Comparison of ENCODE assay signal across 10 cellular contexts in the genomic region with DNA sequence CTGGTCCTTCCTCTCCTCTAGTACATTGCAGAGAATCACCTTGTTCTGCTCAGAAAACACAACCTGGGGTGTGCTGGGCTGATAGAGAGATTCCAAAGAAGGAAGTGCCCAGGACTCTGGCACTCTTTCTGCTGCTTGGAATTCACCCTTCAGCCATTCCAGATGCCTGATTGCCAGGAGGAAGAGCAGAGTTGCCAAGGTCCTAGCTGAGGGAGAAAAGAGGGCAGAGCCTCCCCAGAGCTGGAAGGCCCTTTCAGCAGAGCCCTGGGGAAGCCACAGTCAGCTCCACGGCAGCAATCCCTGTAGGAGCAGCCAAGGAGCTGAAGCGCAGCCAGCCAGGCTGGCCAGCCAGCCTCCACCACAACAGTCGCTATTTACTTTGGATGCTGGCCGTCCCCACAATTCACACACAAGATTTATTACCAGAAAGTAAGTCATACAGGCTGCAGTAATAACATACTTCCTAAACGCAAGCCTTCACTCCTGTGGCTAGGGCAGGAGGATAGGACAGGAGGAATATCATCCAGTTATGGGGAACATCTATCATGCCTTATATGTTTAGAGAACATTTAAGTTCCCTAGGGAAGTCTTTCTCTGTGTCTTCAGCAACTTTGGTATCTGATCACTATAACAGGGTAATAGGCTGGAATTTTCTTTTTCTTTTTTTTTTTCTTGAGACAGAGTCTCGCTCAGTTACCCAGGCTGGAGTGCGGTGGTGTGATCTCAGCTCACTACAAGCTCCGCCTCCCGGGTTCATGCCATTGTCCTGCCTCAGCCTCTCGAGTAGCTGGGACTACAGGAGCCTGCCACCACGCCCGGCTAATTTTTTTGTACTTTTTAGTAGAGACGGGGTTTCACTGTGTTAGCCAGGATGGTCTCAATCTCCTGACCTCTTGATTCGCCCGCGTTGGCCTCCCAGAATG. TPM values are rescaled to one million over a fixed set of nuclear protein-coding genes. Genes with fewer than 3 reads are reported as not detected.
DNase-seq lines count a peak whose midpoint lies in the region; ATAC-seq and TF ChIP-seq lines count a peak whose summit lies in the region.
"Had no signal": no experiment of that assay in that cellular context is flagged by ENCODE, and none has a peak within 500 bp of the region (broad histone marks: within the 10 kb centered on the region; RNA-seq: fewer than 3 reads in every experiment).

No MANE protein-coding gene starts in this region.

- no peak overlapping the region for H3K27ac Mint-ChIP-seq in CD8-positive, alpha-beta T cell
- H3K27ac Mint-ChIP-seq in H9: no peak overlapping the region; a peak in 1 of 7 replicates
- H3K27ac Mint-ChIP-seq: IgD-negative memory B cell had no signal

- H2BK5ac ChIP-seq in IMR-90 (ENCODE audit: low read depth, low read length, poor library complexity, severe bottlenecking) (peak overlapping the region; percentile 57), H9 (ENCODE audit: insufficient read length, low read length) (no peak overlapping the region)

- H2BK120ac ChIP-seq in IMR-90 (ENCODE audit: low read depth, low read length) (peak overlapping the region; percentile 81), H9 (ENCODE audit: low read depth, low read length, poor library complexity, severe bottlenecking) (no peak overlapping the region)

- TF ChIP-seq CTCF in IMR-90 (conservative IDR thresholded peaks at IDR 0.05; ENCODE audit: low read depth, low read length) (no peak), H9 (conservative IDR thresholded peaks at IDR 0.05) (no peak)
- no peak for TF ChIP-seq CTCF in CD8-positive, alpha-beta T cell (IDR thresholded peaks at IDR 0.05)

- H4K8ac ChIP-seq in IMR-90 (ENCODE audit: low read depth in 2 of 2, low read length in 2 of 2): peak overlapping the region; percentile 75 to 78
- H4K8ac ChIP-seq in H9 (replicated peaks; ENCODE audit: insufficient read length, low read depth, low read length): no peak overlapping the region

- H3K18ac ChIP-seq in IMR-90 (ENCODE audit: low read depth, low read length) (peak overlapping the region; percentile 65), H9 (ENCODE audit: insufficient read length, low read depth, low read length) (no peak overlapping the region)

- TF ChIP-seq RAD21 in IMR-90 (IDR thresholded peaks at IDR 0.05; ENCODE audit: low read length): peak; percentile 48

- H3K14ac ChIP-seq in IMR-90 (replicated peaks; ENCODE audit: low read depth, low read length) (peak overlapping the region; percentile 69), H9 (ENCODE audit: insufficient read depth, low read length) (no peak overlapping the region)

- WGBS in IMR-90 (ENCODE audit: extremely low coverage in 2 of 2, insufficient read length in 1 of 2), 2 experiments: no CpG with 5 or more reads among the region's 16 CpGs
- no CpG with 5 or more reads among the region's 16 CpGs for WGBS in H9 (ENCODE audit: extremely low coverage, insufficient read length, low lambda C conversion rate)

- H3K79me2 ChIP-seq in H9 (ENCODE audit: insufficient read depth, low read length): no peaks in the 10 kb centered on the region

- no peak overlapping the region for H3K4me3 Mint-ChIP-seq in CD8-positive, alpha-beta T cell
- H3K4me3 Mint-ChIP-seq in H9: no peak overlapping the region
- H3K4me3 Mint-ChIP-seq: IgD-negative memory B cell had no signal

- TF ChIP-seq POLR2A in IMR-90 (IDR thresholded peaks at IDR 0.05; ENCODE audit: low read depth, low read length): no peak

- peak overlapping the region; percentile 20; the same call in 1 of the 2 replicates for H2AK5ac ChIP-seq in IMR-90 (ENCODE audit: low read depth, low read length)
- H2AK5ac ChIP-seq in H9 (ENCODE audit: insufficient read length, low read length): no peak overlapping the region

- H3K23ac ChIP-seq in IMR-90 (ENCODE audit: low read depth, low read length): peak overlapping the region; percentile 39; the same call in 1 of the 2 replicates
- H3K23ac ChIP-seq in H9 (ENCODE audit: insufficient read length, low read depth, low read length): no peak overlapping the region

- H3K9me3 Mint-ChIP-seq in CD8-positive, alpha-beta T cell: no peaks in the 10 kb centered on the region
- no peaks in the 10 kb centered on the region; a peak in 1 of 5 replicates for H3K9me3 Mint-ChIP-seq in H9

- H2AFZ ChIP-seq in IMR-90 (replicated peaks; ENCODE audit: low read length, poor library complexity): peak overlapping the region; percentile 60
- no peak overlapping the region for H2AFZ ChIP-seq in H9 (ENCODE audit: low read length)

- no peak overlapping the region for H3K4me3 ChIP-seq in IMR-90 (ENCODE audit: insufficient read depth, low read depth, low read length)
- no peak overlapping the region for H3K4me3 ChIP-seq in CD8-positive, alpha-beta T cell (ENCODE audit: low read depth, low read length)

- H3K4me1 Mint-ChIP-seq in CD8-positive, alpha-beta T cell (ENCODE audit: low read depth): no peaks in the 10 kb centered on the region
- peaks cover 0 to 9% of the 10 kb centered on the region in 2 experiments; a peak in 2 of 4 replicates for H3K4me1 Mint-ChIP-seq in H9
- H3K4me1 Mint-ChIP-seq: IgD-negative memory B cell had no signal

- no peaks in the 10 kb centered on the region for H3K36me3 ChIP-seq in IMR-90 (ENCODE audit: control insufficient read depth, insufficient read depth, low read length)
- no peaks in the 10 kb centered on the region for H3K36me3 ChIP-seq in CD8-positive, alpha-beta T cell (ENCODE audit: insufficient read depth, low read length)

- H3K9me1 ChIP-seq in IMR-90 (ENCODE audit: insufficient read depth, low read length): peaks cover 6% of the 10 kb centered on the region; the same call in 1 of the 2 replicates

- intact Hi-C loops in IMR-90 (cut with micrococcal nuclease): no loop called here
- intact Hi-C loops in CD8-positive, alpha-beta T cell (cut with DNase I, micrococcal nuclease): no loop called here

- peak overlapping the region; percentile 78 for H3K4ac ChIP-seq in IMR-90 (ENCODE audit: low read depth, low read length)
- H3K4ac ChIP-seq in H9 (ENCODE audit: low read depth, low read length): no peak overlapping the region; the same call in 1 of the 2 replicates

- peak overlapping the region; percentile 73 for H3K27ac ChIP-seq in IMR-90 (ENCODE audit: insufficient read depth, low read length)
- no peak overlapping the region for H3K27ac ChIP-seq in caudate nucleus (ENCODE audit: low read depth, low read length)
- no peak overlapping the region for H3K27ac ChIP-seq in substantia nigra (ENCODE audit: low read depth, low read length, poor library complexity, severe bottlenecking)
- H3K27ac ChIP-seq in CD8-positive, alpha-beta T cell (ENCODE audit: low read depth, low read length): no peak overlapping the region
- no peak overlapping the region for H3K27ac ChIP-seq in H9 (ENCODE audit: insufficient read length, low read depth, low read length)

- H3K4me2 ChIP-seq in IMR-90 (ENCODE audit: low read depth, low read length) (peak overlapping the region; percentile 19), H9 (ENCODE audit: insufficient read depth, insufficient read length, low read length) (no peak overlapping the region)

- POLR2A ChIA-PET in IMR-90 (lab: Charles Lee; ENCODE audit: unreplicated experiment): interaction anchor here (1.4 kb wide), 1 partner anchor 27 kb away, joined by 3 read pairs; no protein-coding TSS in a partner anchor
- POLR2A ChIA-PET in CD8-positive, alpha-beta T cell (lab: Charles Lee): no interaction called here

- H3K79me1 ChIP-seq in IMR-90 (ENCODE audit: low read depth in 1 of 2, low read length in 2 of 2): no peaks in the 10 kb centered on the region
- no peaks in the 10 kb centered on the region for H3K79me1 ChIP-seq in H9 (ENCODE audit: insufficient read depth, low read depth, low read length, poor library complexity, severe bottlenecking)

- no peaks in the 10 kb centered on the region for H3K9me3 ChIP-seq in IMR-90 (ENCODE audit: control insufficient read depth, insufficient read depth, low read length)
- no peaks in the 10 kb centered on the region for H3K9me3 ChIP-seq in CD8-positive, alpha-beta T cell (ENCODE audit: low read length)
- H3K9me3 ChIP-seq in H9 (ENCODE audit: control insufficient read depth, low read depth, low read length): no peaks in the 10 kb centered on the region

- peak; percentile 95 for ATAC-seq in IMR-90 (ENCODE audit: low read depth)
- no peak for ATAC-seq in CD8-positive, alpha-beta T cell
- ATAC-seq in GM21576 (IDR thresholded peaks at IDR 0.05; ENCODE audit: unreplicated experiment): no peak

- no TSS peak for BruUV-seq in IMR-90 (replicated peaks; lab: Mats Ljungman, UMichigan)

- H3K27me3 ChIP-seq in IMR-90 (ENCODE audit: control insufficient read depth, insufficient read depth, low read length) (peaks cover 11% of the 10 kb centered on the region), H9 (ENCODE audit: insufficient read depth, low read length) (no peaks in the 10 kb centered on the region)
- H3K27me3 ChIP-seq in CD8-positive, alpha-beta T cell (ENCODE audit: insufficient read depth, low read length): peaks cover 4% of the 10 kb centered on the region

- no peaks in the 10 kb centered on the region for H3K36me3 Mint-ChIP-seq in CD8-positive, alpha-beta T cell
- no peaks in the 10 kb centered on the region for H3K36me3 Mint-ChIP-seq in H9 (ENCODE audit: insufficient read depth in 1 of 3, low read depth in 3 of 3)
- H3K36me3 Mint-ChIP-seq: IgD-negative memory B cell had no signal

- peak overlapping the region; percentile 82 for H2BK15ac ChIP-seq in IMR-90 (ENCODE audit: low read depth, low read length)
- H2BK15ac ChIP-seq in H9 (ENCODE audit: low read depth, low read length): no peak overlapping the region

- H3K56ac ChIP-seq in IMR-90 (ENCODE audit: extremely low read depth, insufficient read depth, low read length) (peak overlapping the region; percentile 65), H9 (ENCODE audit: insufficient read length, low read depth, low read length) (no peak overlapping the region)

- DNase-seq in IMR-90 (peak; percentile 94), caudate nucleus (lab: John Stamatoyannopoulos, UW) (peak in 33 of 61 donors; percentile 2 to 66 (median 27)), left kidney (ENCODE audit: low read depth, low spot score) (peak; percentile 68), substantia nigra (lab: John Stamatoyannopoulos, UW) (peak in 36 of 49 donors; percentile 5 to 80 (median 31)), NCI-H2227 treated with DMSO at 0.1 percent for 48 hours (lab: John Stamatoyannopoulos, UW) (no peak), H9 (no peak)
- DNase-seq in CD8-positive, alpha-beta T cell: no peak
- DNase-seq: glutamatergic neuron had no signal

- H3K9ac ChIP-seq in IMR-90 (ENCODE audit: low read depth, low read length) (peak overlapping the region; percentile 34; the same call in 1 of the 2 replicates), H9 (ENCODE audit: extremely low read depth, insufficient read length, low read length) (no peak overlapping the region)

- no peak overlapping the region for H2BK12ac ChIP-seq in H9 (ENCODE audit: insufficient read length, low read depth, low read length)

- H4K91ac ChIP-seq in IMR-90 (ENCODE audit: insufficient read depth, low read depth, low read length) (peak overlapping the region; percentile 71), H9 (ENCODE audit: insufficient read length, low read depth, low read length) (no peak overlapping the region)

- H3K23me2 ChIP-seq in H9 (ENCODE audit: insufficient read length, low read depth, low read length, poor library complexity, severe bottlenecking): no peaks in the 10 kb centered on the region

- H2AK9ac ChIP-seq in IMR-90 (replicated peaks; ENCODE audit: low read depth, low read length, poor library complexity): no peak overlapping the region

- H3K4me1 ChIP-seq in IMR-90 (ENCODE audit: control insufficient read depth, insufficient read depth, low read length) (peaks cover 10% of the 10 kb centered on the region), H9 (ENCODE audit: insufficient read depth, low read length) (no peaks in the 10 kb centered on the region; the same call in 1 of the 2 replicates)
- H3K4me1 ChIP-seq in CD8-positive, alpha-beta T cell (ENCODE audit: insufficient read depth, low read length): no peaks in the 10 kb centered on the region

- no peaks in the 10 kb centered on the region for H4K20me1 ChIP-seq in IMR-90 (ENCODE audit: insufficient read depth, low read length)
- H4K20me1 ChIP-seq in H9 (ENCODE audit: control insufficient read depth, insufficient read depth, insufficient read length): no peaks in the 10 kb centered on the region

- CTCF ChIA-PET in IMR-90 (lab: Yijun Ruan, JAX): no interaction called here
- CTCF ChIA-PET in CD8-positive, alpha-beta T cell (lab: Charles Lee): no interaction called here

- H4K5ac ChIP-seq in IMR-90 (ENCODE audit: low read depth, low read length): peak overlapping the region; percentile 28
- no peak overlapping the region for H4K5ac ChIP-seq in H9 (ENCODE audit: insufficient read length, low read depth, low read length)

- H3K27me3 Mint-ChIP-seq in CD8-positive, alpha-beta T cell (ENCODE audit: low read depth): peaks cover 10% of the 10 kb centered on the region
- H3K27me3 Mint-ChIP-seq in H9 (ENCODE audit: low read depth): no peaks in the 10 kb centered on the region

- dilution Hi-C loops in IMR-90 (cut with HindIII; ENCODE audit: low sequenced_read_pairs, unreplicated experiment): loop anchor here (25.0 kb wide), 1 partner anchor 246 kb away; a partner anchor contains a TSS

- peak overlapping the region; percentile 82 for H2BK20ac ChIP-seq in IMR-90 (ENCODE audit: low read depth, low read length)
- H2BK20ac ChIP-seq in H9 (ENCODE audit: low read depth, low read length, poor library complexity, severe bottlenecking): no peak overlapping the region

- H3T11ph ChIP-seq in H9 (ENCODE audit: low read length): no peak overlapping the region

- in situ Hi-C loops in IMR-90 (cut with MboI; ENCODE audit: low sequenced_read_pairs): no loop called here

RNA-seq across cellular contexts. Expression of a gene that starts 36.6 kb away (rescaled TPM):
- total RNA-seq in IMR-90 (2012; rRNA removed) (0.54 and 0.56 TPM in 2 replicates), H9 (2021) (4.8 and 5.5 TPM in 2 replicates)
- 0.29 and 0.31 TPM in 2 replicates for polyA plus RNA-seq in IMR-90 (2012; rRNA removed)
- 0.09 and 0.24 TPM in 2 replicates for polyA plus RNA-seq in IMR-90 (2012; cell fraction: cytosol; rRNA removed)
- polyA plus RNA-seq in IMR-90 (2012; cell fraction: nucleus; rRNA removed; ENCODE audit: low replicate concordance): 0.13 and 0.58 TPM in 2 replicates
- total RNA-seq in CD8-positive, alpha-beta T cell: not detected
- polyA plus RNA-seq: IgD-negative memory B cell had no signal

Comparison
In these comparisons a context has a peak if more than half of its experiments do, and no peak if none do; other contexts are left out.
1. DNase-seq: peak in IMR-90 (single experiment), caudate nucleus (33 of 61), left kidney (single experiment) and substantia nigra (36 of 49); none in NCI-H2227 treated with DMSO at 0.1 percent for 48 hours (single experiment), CD8-positive, alpha-beta T cell (0 of 7) and H9 (single experiment).